12 cellular contexts compared by ENCODE assay signal in the genomic region with DNA sequence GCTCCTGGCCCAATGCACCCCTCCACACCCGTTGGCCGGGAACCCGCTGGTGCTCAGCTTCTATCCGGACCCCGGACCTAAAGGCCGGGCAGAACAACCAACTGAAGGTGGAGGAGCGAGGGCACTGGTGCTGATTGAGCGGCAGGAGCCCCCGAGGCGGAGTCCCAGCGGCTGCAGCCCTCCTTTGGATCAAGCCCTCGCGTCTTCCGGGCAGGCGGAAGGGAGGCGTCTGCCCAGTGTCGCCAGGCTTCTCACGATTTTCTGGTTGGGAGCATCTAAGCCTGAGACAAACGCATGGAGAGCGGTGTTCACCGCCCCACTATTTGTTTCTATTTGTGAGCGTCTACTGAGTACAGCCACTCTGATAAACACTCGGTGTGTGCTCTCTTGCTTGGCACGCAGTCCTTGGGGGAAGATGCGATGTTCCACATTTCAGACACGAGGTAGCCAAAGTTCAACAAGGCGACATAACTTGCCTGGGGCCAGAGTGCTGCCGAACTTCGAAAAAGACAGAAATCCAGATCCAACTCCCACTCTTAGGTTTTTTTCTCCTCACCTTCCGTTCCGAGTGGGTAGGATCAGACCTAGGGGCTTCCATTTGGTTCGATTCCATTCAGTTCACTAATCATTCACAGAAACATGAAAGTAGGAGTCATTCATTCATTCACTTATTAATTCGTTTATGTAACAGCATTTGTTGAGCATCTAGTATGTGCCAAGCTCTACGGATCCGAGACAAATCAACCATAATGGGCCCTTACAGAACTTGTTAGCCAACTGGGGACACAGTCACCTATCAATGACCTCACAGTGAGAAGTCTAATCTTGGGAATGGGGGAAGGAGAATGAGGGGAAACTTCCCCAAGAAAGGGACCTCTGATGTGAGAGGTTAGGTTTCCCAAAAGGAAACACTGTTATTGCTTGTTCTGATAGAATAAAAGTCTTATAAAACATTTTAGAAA. TPM values are rescaled to one million over a fixed set of nuclear protein-coding genes. Genes with fewer than 3 reads are reported as not detected.
DNase-seq lines count a peak whose midpoint lies in the region; ATAC-seq, FAIRE-seq and TF ChIP-seq lines count a peak whose summit lies in the region.
"Had no signal": no experiment of that assay in that cellular context is flagged by ENCODE, and none has a peak within 500 bp of the region (broad histone marks: within the 10 kb centered on the region; RNA-seq: fewer than 3 reads in every experiment).

No MANE protein-coding gene starts in this region.

- H3K27me3 ChIP-seq in GM12878 (replicated peaks in 1 of 2; ENCODE audit: control insufficient read depth in 2 of 2, insufficient read depth in 2 of 2, low read length in 1 of 2), result peaks cover 22 to 39% of the 10 kb centered on the region in 2 experiments
- peaks cover 74% of the 10 kb centered on the region for H3K27me3 ChIP-seq in CD8-positive, alpha-beta memory T cell (ENCODE audit: insufficient read depth, low read length, poor library complexity, severe bottlenecking)

- RAD21 ChIA-PET in GM12878 (lab: Charles Lee; ENCODE audit: unreplicated experiment), result no interaction called here

- SMC1A ChIA-PET in GM12878 (lab: Charles Lee; ENCODE audit: uncharacterized antibody, unreplicated experiment), result no interaction called here

- H3K4me1 Mint-ChIP-seq in CD8-positive, alpha-beta memory T cell, result peaks cover 29 to 44% (median 37%) of the 10 kb centered on the region in 3 donors

- TF ChIP-seq POLR2A in GM12878 (IDR thresholded peaks at IDR 0.05; ENCODE audit: low read depth, low read length), result no peak

- WGBS in GM12878 (ENCODE audit: insufficient coverage, insufficient replicate concordance, low lambda C conversion rate, missing lambda C conversion rate), result 24% methylated on average over 35 of the region's 35 CpGs
- 2 to 6% methylated on average over 23 to 30 of the region's 35 CpGs for WGBS in mesodermal cell (ENCODE audit: insufficient coverage in 2 of 2), 2 experiments

- TF ChIP-seq RAD21 in GM12878 (IDR thresholded peaks at IDR 0.05; ENCODE audit: insufficient read depth, low read depth, low read length), result no peak

- DNase-seq in AG08396 (ENCODE audit: low spot score) (peak; percentile 16), DMS114 treated with DMSO at 0.1 percent for 48 hours (lab: John Stamatoyannopoulos, UW; ENCODE audit: unreplicated experiment) (peak; percentile 28), GM12878 (ENCODE audit: low read depth, low spot score) (no peak)
- DNase-seq in activated CD4-positive, CD25-positive, alpha-beta regulatory T cell treated with anti-CD3 and anti-CD28 coated beads, Interleukin-2, amount 50 U/mL, for 72 hours, result no peak
- DNase-seq in CD8-positive, alpha-beta memory T cell, result no peak
- DNase-seq: activated naive CD4-positive, alpha-beta T cell treated with anti-CD3 and anti-CD28 coated beads for 36 hours; MV-4-11; NCI-H2171 had no signal

- H3K4me3 Mint-ChIP-seq in CD8-positive, alpha-beta memory T cell, result peak overlapping the region in 3 of 7 donors; percentile 10 to 54 (median 40)
- H3K4me3 Mint-ChIP-seq: activated naive CD4-positive, alpha-beta T cell treated with anti-CD3 and anti-CD28 coated beads for 36 hours had no signal

- no peak for TF ChIP-seq CTCF in GM12878 (IDR thresholded peaks at IDR 0.05 in 2 of 3, conservative IDR thresholded peaks at IDR 0.05 in 1 of 3; ENCODE audit: control insufficient read depth in 2 of 3, extremely low read depth in 1 of 3, insufficient read depth in 1 of 3, low read depth in 3 of 3, low read length in 3 of 3)

- no peak overlapping the region for H3K9ac ChIP-seq in GM12878 (ENCODE audit: control insufficient read depth, insufficient read depth, low read length)

- no peak for FAIRE-seq in GM12878 (lab: Jason Lieb, UNC)

- H3K4me1 ChIP-seq in GM12878 (ENCODE audit: control insufficient read depth, insufficient read depth, low read length) (no peaks in the 10 kb centered on the region), mesodermal cell (ENCODE audit: control insufficient read depth, insufficient read depth, low read length, poor library complexity, severe bottlenecking) (peaks cover 12% of the 10 kb centered on the region)
- H3K4me1 ChIP-seq in CD8-positive, alpha-beta memory T cell (ENCODE audit: insufficient read depth, low read length), result no peaks in the 10 kb centered on the region

- H3K9me3 ChIP-seq in GM12878 (replicated peaks; ENCODE audit: control insufficient read depth, insufficient read depth, low read length) (no peaks in the 10 kb centered on the region; the same call in 1 of the 3 replicates), mesodermal cell (ENCODE audit: control insufficient read depth, low read length) (no peaks in the 10 kb centered on the region)
- no peaks in the 10 kb centered on the region for H3K9me3 ChIP-seq in CD8-positive, alpha-beta memory T cell (ENCODE audit: low read length)

- POLR2A ChIA-PET in GM12878 (lab: Charles Lee), result no interaction called here
- POLR2A ChIA-PET in CD8-positive, alpha-beta memory T cell (lab: Charles Lee), result no interaction called here

- peak overlapping the region in 3 of 8 donors; percentile 6 to 35 (median 33) for H3K27ac Mint-ChIP-seq in CD8-positive, alpha-beta memory T cell
- H3K27ac Mint-ChIP-seq: activated naive CD4-positive, alpha-beta T cell treated with anti-CD3 and anti-CD28 coated beads for 36 hours had no signal

- CTCF ChIA-PET in GM12878 (lab: Yijun Ruan, JAX), result no interaction called here
- CTCF ChIA-PET in CD8-positive, alpha-beta memory T cell (lab: Charles Lee), result no interaction called here

- no peak overlapping the region for H3K4me2 ChIP-seq in GM12878 (ENCODE audit: control insufficient read depth, insufficient read depth)

- H3K36me3 ChIP-seq in GM12878 (ENCODE audit: control insufficient read depth in 2 of 2, insufficient read depth in 2 of 2, low read length in 1 of 2), result no peaks in the 10 kb centered on the region
- H3K36me3 ChIP-seq in mesodermal cell (ENCODE audit: control insufficient read depth, insufficient read depth, low read length), result no peaks in the 10 kb centered on the region
- H3K36me3 ChIP-seq in CD8-positive, alpha-beta memory T cell (ENCODE audit: insufficient read depth, low read length), result no peaks in the 10 kb centered on the region

- H3K4me3 ChIP-seq in GM12878 (no peak overlapping the region), mesodermal cell (ENCODE audit: extremely low read depth, insufficient read depth, low read length, poor library complexity, severe bottlenecking) (peak overlapping the region; percentile 2)
- H3K4me3 ChIP-seq in CD8-positive, alpha-beta memory T cell (ENCODE audit: low read length), result no peak overlapping the region

- no peak for TF ChIP-seq EP300 in GM12878 (IDR thresholded peaks at IDR 0.05; ENCODE audit: borderline replicate concordance in 1 of 2, control insufficient read depth in 1 of 2, low read depth in 2 of 2, low read length in 2 of 2)

- H3K27ac ChIP-seq in GM12878 (ENCODE audit: control insufficient read depth, insufficient read depth) (no peak overlapping the region), mesodermal cell (ENCODE audit: low read depth, low read length, severe bottlenecking) (no peak overlapping the region)
- H3K27ac ChIP-seq in CD8-positive, alpha-beta memory T cell (ENCODE audit: low read depth, low read length), result no peak overlapping the region

- H2AFZ ChIP-seq in GM12878 (ENCODE audit: control insufficient read depth, low read depth, low read length), result no peak overlapping the region

- H3K36me3 Mint-ChIP-seq in CD8-positive, alpha-beta memory T cell, result no peaks in the 10 kb centered on the region

- ATAC-seq in GM12878 (no peak; the same call in 2 of the 3 replicates), HG03432 (IDR thresholded peaks at IDR 0.05; ENCODE audit: unreplicated experiment) (no peak), HG02852 (IDR thresholded peaks at IDR 0.05; ENCODE audit: unreplicated experiment) (no peak)

- H3K9me3 Mint-ChIP-seq in CD8-positive, alpha-beta memory T cell, result peaks cover 0 to 2% (median 0%) of the 10 kb centered on the region in 5 donors
- H3K9me3 Mint-ChIP-seq: activated naive CD4-positive, alpha-beta T cell treated with anti-CD3 and anti-CD28 coated beads for 36 hours had no signal

- intact Hi-C loops in GM12878 (cut with micrococcal nuclease; ENCODE audit: unreplicated experiment), result no loop called here

- H3K79me2 ChIP-seq in GM12878 (ENCODE audit: control insufficient read depth, insufficient read depth, low read length), result no peaks in the 10 kb centered on the region

- in situ Hi-C loops in GM12878 (cut with MboI), result no loop called here

- no peaks in the 10 kb centered on the region for H4K20me1 ChIP-seq in GM12878 (ENCODE audit: control insufficient read depth, insufficient read depth)

- no TSS peak for BruUV-seq in GM12878 (replicated peaks; lab: Mats Ljungman, UMichigan)

- peaks cover 79 to 85% of the 10 kb centered on the region in 2 donors for H3K27me3 Mint-ChIP-seq in CD8-positive, alpha-beta memory T cell

TF ChIP-seq in GM12878, 131 proteins besides CTCF, POLR2A, EP300 and RAD21 (continues in another document):
- TF ChIP-seq SP1 (IDR thresholded peaks at IDR 0.05; ENCODE audit: low read depth, low read length), result no peak
- 0 out of 2 replicates have a peak, but pooled peaks have one; percentile 70 for TF ChIP-seq EZH2 (IDR thresholded peaks at IDR 0.05; ENCODE audit: borderline replicate concordance, control insufficient read depth, low read depth, low read length)
- TF ChIP-seq HDAC6 (IDR thresholded peaks at IDR 0.05; ENCODE audit: unreplicated experiment), result no peak

RNA-seq across cellular contexts. Expression of a gene that starts 4.9 kb away (rescaled TPM):
- not detected in 2 replicates for total RNA-seq in GM12878 (2013; cell fraction: nucleolus; rRNA removed)
- total RNA-seq in GM12878 (2014; rRNA removed), result not detected in 2 replicates
- not detected in 2 replicates for total RNA-seq in GM12878 (2014; rRNA removed; fragmentation: Illumina TruSeq; extraction: Trizol)
- total RNA-seq in GM12878 (2021), result not detected in 2 replicates
- polyA plus RNA-seq in GM12878 (2011; ENCODE audit: low read depth), result not detected
- not detected in 2 replicates for polyA plus RNA-seq in GM12878 (2011; rRNA removed)
- polyA plus RNA-seq in GM12878 (2011; cell fraction: cytosol; rRNA removed), result not detected in 2 replicates
- not detected in 2 replicates for polyA plus RNA-seq in GM12878 (2011; cell fraction: nucleus; rRNA removed)
- not detected in 2 replicates for polyA plus RNA-seq in GM12878 (2012)
- not detected in 2 replicates for polyA plus RNA-seq in GM12878 (2014; fragmentation: Illumina TruSeq; extraction: Trizol)
- not detected for polyA plus RNA-seq in GM12878 (2014; fragmentation: Nextera tagmentation; extraction: Ambion mirVana)
- polyA plus RNA-seq in GM12878 (2014; rRNA removed), result not detected in 2 replicates
- not detected for polyA plus RNA-seq in GM12878 (2016; fragmentation: Nextera tagmentation; extraction: Ambion mirVana)
- not detected in 2 replicates for polyA minus RNA-seq in GM12878 (2011; rRNA and poly(A)+ RNA removed)
- polyA minus RNA-seq in GM12878 (2011; cell fraction: cytosol; rRNA and poly(A)+ RNA removed), result not detected in 2 replicates
- not detected in 2 replicates for polyA minus RNA-seq in GM12878 (2011; cell fraction: nucleus; rRNA and poly(A)+ RNA removed)
- polyA plus RNA-seq in mesodermal cell (2013, experiment 1 of 2), result 0.37 TPM
- 0.35 TPM for polyA plus RNA-seq in mesodermal cell (2013, experiment 2 of 2)
- total RNA-seq in CD8-positive, alpha-beta memory T cell, result not detected
- polyA plus RNA-seq in CD8-positive, alpha-beta memory T cell, result not detected
- total RNA-seq: cerebellum had no signal

Comparison
In these comparisons a context has a peak if more than half of its experiments do, and no peak if none do; other contexts are left out.
1. DNase-seq: peak in AG08396 (single experiment) and DMS114 treated with DMSO at 0.1 percent for 48 hours (single experiment); none in GM12878 (single experiment), activated CD4-positive, CD25-positive, alpha-beta regulatory T cell treated with anti-CD3 and anti-CD28 coated beads, Interleukin-2, amount 50 U/mL, for 72 hours (single experiment) and CD8-positive, alpha-beta memory T cell (0 of 5).